ENCODE assay signal across 33 cellular contexts in genomic region chr13:109318945-109319590, GRCh38.
DNase-seq lines count a peak whose midpoint lies in the region; ATAC-seq and TF ChIP-seq lines count a peak whose summit lies in the region.
"Had no signal": no experiment of that assay in that cellular context is flagged by ENCODE, and none has a peak within 500 bp of the region (broad histone marks: within the 10 kb centered on the region; RNA-seq: fewer than 3 reads in every experiment).

No MANE protein-coding gene starts in this region.

- no peak overlapping the region for H2BK5ac ChIP-seq in neuronal stem cell (ENCODE audit: low read length)

- H4K91ac ChIP-seq in neuronal stem cell (ENCODE audit: low read depth, low read length, poor library complexity): no peak overlapping the region

- intact Hi-C loops in esophagus muscularis mucosa (cut with DNase I) (no loop called here), upper lobe of right lung (cut with DNase I) (no loop called here)

- DNase-seq in activated gamma-delta T cell (lab: John Stamatoyannopoulos, UW) (peak; percentile 9), activated gamma-delta T cell treated with Interleukin-2 at 50 U/mL for 16 hours (no peak), esophagus muscularis mucosa (ENCODE audit: extremely low spot score) (peak; percentile 79), neuronal stem cell (ENCODE audit: low spot score) (no peak), upper lobe of right lung (no peak)
- DNase-seq: 8988T; ACHN; AML-193; BE2C; C1 segment of cervical spinal cord; Caco-2; Calu3; CD4-positive, alpha-beta memory T cell; CD4-positive, alpha-beta T cell; CD4-positive, CD25-positive, alpha-beta regulatory T cell; CD8-positive, alpha-beta memory T cell; CD8-positive, alpha-beta T cell; COR-L47; DMS 273 treated with DMSO at 0.1 percent for 48 hours; DMS153; DMS53; DMS79; DMS79 treated with DMSO at 0.1 percent for 48 hours; DND-41; EL had no signal

- H3K79me1 ChIP-seq in neuronal stem cell (ENCODE audit: low read depth, low read length): no peaks in the 10 kb centered on the region

- peak overlapping the region; percentile 75 for H2BK15ac ChIP-seq in neuronal stem cell (ENCODE audit: low read length)

- H3K23ac ChIP-seq in neuronal stem cell (ENCODE audit: low read depth, low read length, poor library complexity): peak overlapping the region; percentile 31

- H3K27me3 ChIP-seq in esophagus muscularis mucosa: no peaks in the 10 kb centered on the region
- H3K27me3 ChIP-seq in neuronal stem cell (ENCODE audit: control insufficient read depth in 3 of 3, insufficient read depth in 3 of 3, low read depth in 1 of 3, low read length in 3 of 3): no peaks in the 10 kb centered on the region
- no peaks in the 10 kb centered on the region for H3K27me3 ChIP-seq in upper lobe of right lung
- H3K27me3 ChIP-seq: BE2C; BLaER1; BLaER1 treated with 17β-estradiol and CSF1 and Interleukin-3, amounts not matched to agents 10 nM and 100 nM had no signal

- no peak overlapping the region for H3K4me3 ChIP-seq in esophagus muscularis mucosa
- no peak overlapping the region for H3K4me3 ChIP-seq in neuronal stem cell (ENCODE audit: low read length in 2 of 2)
- no peak overlapping the region for H3K4me3 ChIP-seq in upper lobe of right lung
- H3K4me3 ChIP-seq: A549; BLaER1; BLaER1 treated with 17β-estradiol and CSF1 and Interleukin-3, amounts not matched to agents 10 nM and 100 nM had no signal

- no peak overlapping the region for H2BK12ac ChIP-seq in neuronal stem cell (ENCODE audit: low read length)

- no peak overlapping the region for H3K9ac ChIP-seq in neuronal stem cell (ENCODE audit: low read depth, low read length, poor library complexity)
- H3K9ac ChIP-seq: BLaER1; BLaER1 treated with 17β-estradiol and CSF1 and Interleukin-3, amounts not matched to agents 10 nM and 100 nM had no signal

- H3K9me3 ChIP-seq in esophagus muscularis mucosa (no peaks in the 10 kb centered on the region), neuronal stem cell (replicated peaks in 1 of 2; ENCODE audit: control insufficient read depth in 2 of 2, insufficient read depth in 1 of 2, low read depth in 1 of 2, low read length in 2 of 2) (peaks cover 0 to 4% of the 10 kb centered on the region in 2 donors), upper lobe of right lung (no peaks in the 10 kb centered on the region)
- H3K9me3 ChIP-seq: A549, BE2C had no signal

- peak; percentile 13 for ATAC-seq in upper lobe of right lung
- ATAC-seq in HG02759 (IDR thresholded peaks at IDR 0.05; ENCODE audit: unreplicated experiment): no peak
- ATAC-seq in GM19035 (IDR thresholded peaks at IDR 0.05; ENCODE audit: unreplicated experiment): no peak
- no peak for ATAC-seq in HG03439 (IDR thresholded peaks at IDR 0.05; ENCODE audit: unreplicated experiment)
- ATAC-seq: A549; CD8-positive, alpha-beta T cell had no signal

- H3K36me3 ChIP-seq in esophagus muscularis mucosa (no peaks in the 10 kb centered on the region), neuronal stem cell (replicated peaks in 1 of 2; ENCODE audit: control insufficient read depth in 2 of 2, insufficient read depth in 2 of 2, low read length in 2 of 2) (no peaks in the 10 kb centered on the region), upper lobe of right lung (no peaks in the 10 kb centered on the region)
- H3K36me3 ChIP-seq: BE2C; BLaER1; BLaER1 treated with 17β-estradiol and CSF1 and Interleukin-3, amounts not matched to agents 10 nM and 100 nM had no signal

- peak overlapping the region; percentile 63 for H3K14ac ChIP-seq in neuronal stem cell (ENCODE audit: low read length)

- no peaks in the 10 kb centered on the region for H3K4me1 ChIP-seq in esophagus muscularis mucosa
- H3K4me1 ChIP-seq in neuronal stem cell (ENCODE audit: control insufficient read depth in 2 of 2, insufficient read depth in 1 of 2, low read depth in 1 of 2, low read length in 2 of 2): peaks cover 0 to 2% of the 10 kb centered on the region in 2 donors
- H3K4me1 ChIP-seq in upper lobe of right lung: no peaks in the 10 kb centered on the region
- H3K4me1 ChIP-seq: A549; BE2C; BLaER1; BLaER1 treated with 17β-estradiol and CSF1 and Interleukin-3, amounts not matched to agents 10 nM and 100 nM; Caco-2 had no signal

- peak overlapping the region; percentile 64 for H3K18ac ChIP-seq in neuronal stem cell (ENCODE audit: low read length)

- WGBS in esophagus muscularis mucosa: 91% methylated on average over 15 of the region's 23 CpGs
- WGBS in neuronal stem cell (ENCODE audit: extremely low coverage in 2 of 2, insufficient read length in 2 of 2, insufficient replicate concordance in 1 of 2), 2 donors: no CpG with 5 or more reads among the region's 23 CpGs

- TF ChIP-seq EP300 in esophagus muscularis mucosa (IDR thresholded peaks at IDR 0.05): no peak

- H3K4ac ChIP-seq in neuronal stem cell (ENCODE audit: low read length): no peak overlapping the region

- TF ChIP-seq POLR2A in esophagus muscularis mucosa (IDR thresholded peaks at IDR 0.05; ENCODE audit: low read depth): no peak

- no peak overlapping the region for H2AFZ ChIP-seq in neuronal stem cell (ENCODE audit: low read length)

- H3K27ac ChIP-seq in esophagus muscularis mucosa (replicated peaks in 1 of 4) (no peak overlapping the region), neuronal stem cell (replicated peaks; ENCODE audit: low read length) (no peak overlapping the region), upper lobe of right lung (no peak overlapping the region)
- H3K27ac ChIP-seq: 22Rv1; A549; BLaER1; BLaER1 treated with 17β-estradiol and CSF1 and Interleukin-3, amounts not matched to agents 10 nM and 100 nM; C4-2B had no signal

- no peak for TF ChIP-seq CTCF in esophagus muscularis mucosa (IDR thresholded peaks at IDR 0.05)
- no peak for TF ChIP-seq CTCF in upper lobe of right lung (IDR thresholded peaks at IDR 0.05)

- H3K4me2 ChIP-seq in neuronal stem cell (ENCODE audit: insufficient read depth, low read length, poor library complexity, severe bottlenecking): peak overlapping the region; percentile 11
- H3K4me2 ChIP-seq: A549; BLaER1; BLaER1 treated with 17β-estradiol and CSF1 and Interleukin-3, amounts not matched to agents 10 nM and 100 nM had no signal

- H2BK120ac ChIP-seq in neuronal stem cell (ENCODE audit: low read depth, low read length): no peak overlapping the region

- H2AK5ac ChIP-seq in neuronal stem cell (ENCODE audit: low read depth, low read length): peak overlapping the region; percentile 37

- no peak overlapping the region for H4K8ac ChIP-seq in neuronal stem cell (ENCODE audit: low read depth, low read length)

Comparison
In these comparisons a context has a peak if more than half of its experiments do, and no peak if none do; other contexts are left out.
1. DNase-seq: peak in activated gamma-delta T cell (single experiment) and esophagus muscularis mucosa (single experiment); none in activated gamma-delta T cell treated with Interleukin-2 at 50 U/mL for 16 hours (single experiment), neuronal stem cell (single experiment) and upper lobe of right lung (single experiment).